ENCODE assay signal across 2 cellular contexts in genomic region chr17:67019126-67019507, GRCh38.
TF ChIP-seq lines count a peak whose summit lies in the region.

No MANE protein-coding gene starts in this region.

TF ChIP-seq in K562, 482 proteins besides CTCF, POLR2A, EP300 and RAD21:
- TF ChIP-seq RBM25 (IDR thresholded peaks at IDR 0.05; ENCODE audit: low read depth, low read length, severe bottlenecking) = peak; percentile 47
- TF ChIP-seq ZNF263 (CRISPR knock-in tag; IDR thresholded peaks at IDR 0.05; ENCODE audit: borderline replicate concordance) = peak; percentile 66; the same call in 1 of the 2 replicates
- TF ChIP-seq ZNF764 (CRISPR knock-in tag; IDR thresholded peaks at IDR 0.05; ENCODE audit: low read depth) = no peak

TF ChIP-seq in neural cell, 6 proteins besides CTCF, POLR2A, EP300 and RAD21:
- no peak for TF ChIP-seq TAF1 (IDR thresholded peaks at IDR 0.05; ENCODE audit: low read depth)
- no peak for TF ChIP-seq REST (IDR thresholded peaks at IDR 0.05; ENCODE audit: borderline replicate concordance)
- no peak for TF ChIP-seq MXI1 (conservative IDR thresholded peaks at IDR 0.05; ENCODE audit: poor library complexity, severe bottlenecking)
- TF ChIP-seq SMC3 (conservative IDR thresholded peaks at IDR 0.05; ENCODE audit: poor library complexity) = no peak
- no peak for TF ChIP-seq POLR2AphosphoS5 (IDR thresholded peaks at IDR 0.05)
- TF ChIP-seq EZH2 (IDR thresholded peaks at IDR 0.05; ENCODE audit: borderline replicate concordance, insufficient read depth, low read length, poor library complexity, severe bottlenecking) = no peak
